ENCODE assay signal across 28 cellular contexts in genomic region chr1:204730826-204731459, GRCh38. TPM values are rescaled to one million over a fixed set of nuclear protein-coding genes. Genes with fewer than 3 reads are reported as not detected.
DNase-seq lines count a peak whose midpoint lies in the region; ATAC-seq and TF ChIP-seq lines count a peak whose summit lies in the region.
"Had no signal": no experiment of that assay in that cellular context is flagged by ENCODE, and none has a peak within 500 bp of the region (broad histone marks: within the 10 kb centered on the region; RNA-seq: fewer than 3 reads in every experiment).

No MANE protein-coding gene starts in this region.

- no peak overlapping the region for H3K18ac ChIP-seq in mesendoderm (ENCODE audit: low read length)

- no peaks in the 10 kb centered on the region for H3F3A ChIP-seq in PC-3 (ENCODE audit: low read length, unreplicated experiment)

- H3K79me1 ChIP-seq in mesendoderm (ENCODE audit: low read length), result no peaks in the 10 kb centered on the region

- H3K4me1 ChIP-seq in PC-3 (ENCODE audit: insufficient read depth, low read length) (peaks cover 38% of the 10 kb centered on the region), mesendoderm (ENCODE audit: control insufficient read depth, low read depth, low read length) (peaks cover 13% of the 10 kb centered on the region)
- H3K4me1 ChIP-seq in CD8-positive, alpha-beta T cell (ENCODE audit: insufficient read depth, low read length), result no peaks in the 10 kb centered on the region
- H3K4me1 ChIP-seq: BLaER1 had no signal

- H3K23ac ChIP-seq in mesendoderm (ENCODE audit: low read length), result no peak overlapping the region

- H3K56ac ChIP-seq in mesendoderm (ENCODE audit: low read length), result no peak overlapping the region

- peak; percentile 26 for DNase-seq in NCI-H1436 (lab: John Stamatoyannopoulos, UW)
- no peak for DNase-seq in NCI-H1436 treated with DMSO at 0.1 percent for 48 hours (lab: John Stamatoyannopoulos, UW)
- peak; percentile 26 for DNase-seq in NCI-H1694 (lab: John Stamatoyannopoulos, UW)
- DNase-seq in PC-3, result peak; percentile 63
- DNase-seq in mesendoderm, result peak; percentile 57
- DNase-seq in CD8-positive, alpha-beta T cell, result no peak
- no peak for DNase-seq in activated gamma-delta T cell (lab: John Stamatoyannopoulos, UW)
- DNase-seq: activated CD4-positive, alpha-beta T cell treated with anti-CD3 and anti-CD28 coated beads, Interleukin-2, amount 50 U/mL, for 48 hours; activated naive CD4-positive, alpha-beta T cell treated with Interleukin-2 at 50 U/mL for 16 hours; activated T-cell treated with anti-CD3 and anti-CD28 coated beads, Interleukin-2, amount 50 U/mL, for 1 hour; amniotic stem cell; central memory CD4-positive, alpha-beta T cell; esophagus squamous epithelium; GF-D8; GOT3; IMR-90; kidney glomerular epithelial cell; MG63; NCI-H2029 treated with DMSO at 0.1 percent for 48 hours; occipital lobe; retina; SK-N-SH; stimulated activated CD4-positive, alpha-beta T cell treated with anti-CD3 and anti-CD28 coated beads, Interleukin-4, amount 100 ng/mL, for 4 hours had no signal

- intact Hi-C loops in PC-3 (cut with micrococcal nuclease), result no loop called here
- intact Hi-C loops in CD8-positive, alpha-beta T cell (cut with DNase I, micrococcal nuclease), result no loop called here

- ATAC-seq in PC-3, result no peak
- ATAC-seq in CD8-positive, alpha-beta T cell, result no peak
- ATAC-seq in HG03108 (IDR thresholded peaks at IDR 0.05; ENCODE audit: unreplicated experiment), result no peak

- no peak for TF ChIP-seq CTCF in PC-3 (conservative IDR thresholded peaks at IDR 0.05; ENCODE audit: low read depth, low read length)
- no peak for TF ChIP-seq CTCF in CD8-positive, alpha-beta T cell (IDR thresholded peaks at IDR 0.05)

- H3K9me3 Mint-ChIP-seq in CD8-positive, alpha-beta T cell, result no peaks in the 10 kb centered on the region
- H3K9me3 Mint-ChIP-seq: memory B cell; T-helper 2 cell treated with Interferon-gamma antibody and Interleukin-4, amounts not matched to agents 5 μg/mL and 100 μg/mL, for 36 hours; type B pancreatic cell had no signal

- peaks cover 12% of the 10 kb centered on the region for H3K27me3 Mint-ChIP-seq in CD8-positive, alpha-beta T cell (ENCODE audit: low read depth)

- WGBS in mesendoderm (ENCODE audit: extremely low coverage, insufficient coverage, low lambda C conversion rate), result no CpG with 5 or more reads among the region's 9 CpGs

- H3K79me2 ChIP-seq in PC-3 (ENCODE audit: low read length) (no peaks in the 10 kb centered on the region), mesendoderm (ENCODE audit: control insufficient read depth, insufficient read depth, low read length) (no peaks in the 10 kb centered on the region)

- no peak overlapping the region for H3K9ac ChIP-seq in PC-3 (ENCODE audit: low read length)
- H3K9ac ChIP-seq in mesendoderm (ENCODE audit: low read length), result no peak overlapping the region
- H3K9ac ChIP-seq: BLaER1, SK-N-SH had no signal

- no peak overlapping the region for H2AK5ac ChIP-seq in mesendoderm (ENCODE audit: low read length)

- H3K9me2 ChIP-seq in PC-3 (replicated peaks; ENCODE audit: low read length), result no peaks in the 10 kb centered on the region
- H3K9me2 ChIP-seq: SK-N-SH had no signal

- H3K36me3 ChIP-seq in PC-3 (ENCODE audit: low read depth, low read length), result no peaks in the 10 kb centered on the region
- H3K36me3 ChIP-seq in mesendoderm (ENCODE audit: control insufficient read depth, insufficient read depth, low read length), result no peaks in the 10 kb centered on the region
- no peaks in the 10 kb centered on the region for H3K36me3 ChIP-seq in CD8-positive, alpha-beta T cell (ENCODE audit: insufficient read depth, low read length)
- H3K36me3 ChIP-seq: BLaER1, esophagus squamous epithelium, MG63 had no signal

- H3K36me3 Mint-ChIP-seq in CD8-positive, alpha-beta T cell, result no peaks in the 10 kb centered on the region
- H3K36me3 Mint-ChIP-seq: memory B cell, type B pancreatic cell had no signal

- H4K8ac ChIP-seq in mesendoderm (ENCODE audit: low read depth, low read length), result no peak overlapping the region

- H2BK5ac ChIP-seq in mesendoderm (ENCODE audit: low read length), result no peak overlapping the region

- H3K4me3 ChIP-seq in PC-3 (ENCODE audit: low read length), result no peak overlapping the region
- no peak overlapping the region for H3K4me3 ChIP-seq in mesendoderm (ENCODE audit: low read length)
- no peak overlapping the region for H3K4me3 ChIP-seq in CD8-positive, alpha-beta T cell (ENCODE audit: low read depth, low read length)
- H3K4me3 ChIP-seq: BLaER1, esophagus squamous epithelium, MG63 had no signal

- H3K27me3 ChIP-seq in PC-3 (ENCODE audit: low read length) (peaks cover 5% of the 10 kb centered on the region; the same call in 1 of the 2 replicates), mesendoderm (ENCODE audit: insufficient read depth, low read length, poor library complexity) (no peaks in the 10 kb centered on the region)
- no peaks in the 10 kb centered on the region for H3K27me3 ChIP-seq in CD8-positive, alpha-beta T cell (ENCODE audit: insufficient read depth, low read length)
- H3K27me3 ChIP-seq: BLaER1, MG63 had no signal

- no peaks in the 10 kb centered on the region for H4K20me1 ChIP-seq in PC-3 (ENCODE audit: low read length)
- H4K20me1 ChIP-seq: BLaER1 had no signal

- no peak overlapping the region for H3K27ac Mint-ChIP-seq in CD8-positive, alpha-beta T cell
- H3K27ac Mint-ChIP-seq: memory B cell; T-helper 2 cell treated with Interferon-gamma antibody and Interleukin-4, amounts not matched to agents 5 μg/mL and 100 μg/mL, for 36 hours; type B pancreatic cell had no signal

- no peak overlapping the region for H3K4me2 ChIP-seq in PC-3 (ENCODE audit: low read length)
- H3K4me2 ChIP-seq in mesendoderm (ENCODE audit: low read length), result no peak overlapping the region
- H3K4me2 ChIP-seq: BLaER1, SK-N-SH had no signal

- no peak overlapping the region for H2AFZ ChIP-seq in PC-3 (ENCODE audit: low read length)

- no peaks in the 10 kb centered on the region for H3K9me3 ChIP-seq in PC-3 (ENCODE audit: low read length)
- no peaks in the 10 kb centered on the region for H3K9me3 ChIP-seq in CD8-positive, alpha-beta T cell (ENCODE audit: low read length)
- H3K9me3 ChIP-seq: BLaER1, esophagus squamous epithelium, MG63, SK-N-SH had no signal

- CTCF ChIA-PET in PC-3 (lab: Charles Lee), result no interaction called here
- CTCF ChIA-PET in CD8-positive, alpha-beta T cell (lab: Charles Lee), result interaction anchor here (0.8 kb wide), 1 partner anchor 16 kb away, joined by 3 read pairs; no protein-coding TSS in a partner anchor

- no peak overlapping the region for H2BK120ac ChIP-seq in mesendoderm (ENCODE audit: low read depth, low read length)

- no peak overlapping the region for H4K5ac ChIP-seq in mesendoderm (ENCODE audit: low read length)

- H3K4me1 Mint-ChIP-seq in CD8-positive, alpha-beta T cell (ENCODE audit: low read depth), result no peaks in the 10 kb centered on the region
- H3K4me1 Mint-ChIP-seq: memory B cell had no signal

- H2BK15ac ChIP-seq in mesendoderm (replicated peaks; ENCODE audit: low read depth), result no peak overlapping the region

- POLR2A ChIA-PET in PC-3 (lab: Charles Lee; ENCODE audit: unreplicated experiment), result no interaction called here
- POLR2A ChIA-PET in CD8-positive, alpha-beta T cell (lab: Charles Lee), result no interaction called here

- H3K4ac ChIP-seq in mesendoderm (ENCODE audit: low read depth, low read length), result no peak overlapping the region

- no peak overlapping the region for H3K4me3 Mint-ChIP-seq in CD8-positive, alpha-beta T cell
- H3K4me3 Mint-ChIP-seq: memory B cell; T-helper 2 cell treated with Interferon-gamma antibody and Interleukin-4, amounts not matched to agents 5 μg/mL and 100 μg/mL, for 36 hours; type B pancreatic cell had no signal

- BruUV-seq in PC-3 (replicated peaks; lab: Mats Ljungman, UMichigan), result no TSS peak

- no peak overlapping the region for H3K27ac ChIP-seq in PC-3 (ENCODE audit: low read length)
- no peak overlapping the region for H3K27ac ChIP-seq in mesendoderm (ENCODE audit: low read depth, low read length)
- H3K27ac ChIP-seq in CD8-positive, alpha-beta T cell (ENCODE audit: low read depth, low read length), result no peak overlapping the region
- H3K27ac ChIP-seq: BLaER1, esophagus squamous epithelium had no signal

RNA-seq across cellular contexts. Expression of gene LRRN2, which starts 45.4 kb away (rescaled TPM):
- 5.0 and 9.0 TPM in 2 replicates for total RNA-seq in PC-3 (2014; rRNA removed)
- 26.7 TPM for polyA plus RNA-seq in mesendoderm (2013, experiment 1 of 2)
- 26.5 TPM for polyA plus RNA-seq in mesendoderm (2013, experiment 2 of 2)
- total RNA-seq in CD8-positive, alpha-beta T cell, result not detected
- total RNA-seq: IMR-90 had no signal
- polyA plus RNA-seq: IMR-90, SK-N-SH had no signal

Comparison
In these comparisons a context has a peak if more than half of its experiments do, and no peak if none do; other contexts are left out.
1. DNase-seq: peak in NCI-H1436 (single experiment), NCI-H1694 (single experiment), PC-3 (single experiment) and mesendoderm (single experiment); none in NCI-H1436 treated with DMSO at 0.1 percent for 48 hours (single experiment), CD8-positive, alpha-beta T cell (0 of 7) and activated gamma-delta T cell (single experiment).